Comparison of ENCODE assay signal across 24 cellular contexts in the genomic region with DNA sequence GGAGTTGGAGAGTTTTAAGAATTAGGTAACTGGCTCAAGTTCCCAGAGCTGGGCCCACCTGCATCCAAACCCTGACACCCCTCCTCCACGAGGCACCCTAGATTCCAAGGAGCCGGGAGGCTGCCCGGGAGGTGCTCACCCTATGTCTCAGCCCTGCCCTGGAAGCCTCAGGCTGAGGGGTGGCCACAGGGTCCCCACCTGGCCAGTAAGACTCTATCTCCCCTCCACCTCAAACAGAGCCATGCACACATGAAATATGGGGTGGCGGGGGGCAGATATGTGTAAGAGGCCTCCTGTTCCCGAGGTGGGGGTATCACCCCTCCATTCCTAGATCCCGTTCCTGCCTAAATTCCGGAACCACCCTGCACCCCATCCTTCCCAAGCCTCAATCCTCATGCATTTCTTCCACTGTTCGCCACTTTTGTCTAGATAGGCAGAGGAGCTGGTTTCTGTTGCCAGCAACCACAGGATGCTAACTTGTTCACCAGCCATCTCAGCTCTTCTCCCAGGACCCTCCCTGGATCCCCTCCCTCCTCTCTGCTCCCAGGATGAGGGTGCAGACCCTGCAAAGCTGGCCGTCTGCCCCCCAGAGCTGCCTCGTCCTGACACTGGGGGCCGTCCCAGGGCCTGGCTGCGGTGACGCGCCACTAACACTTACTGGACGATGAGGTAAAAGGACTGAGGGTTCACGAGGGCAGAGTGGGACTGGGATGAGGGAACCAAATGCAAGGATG. TPM values are rescaled to one million over a fixed set of nuclear protein-coding genes. Genes with fewer than 3 reads are reported as not detected.
"Had no signal": no experiment of that assay in that cellular context is flagged by ENCODE, and none has a peak within 500 bp of the region (broad histone marks: within the 10 kb centered on the region; RNA-seq: fewer than 3 reads in every experiment).

No MANE protein-coding gene starts in this region.

- H3K4me1 Mint-ChIP-seq: activated CD8-positive, alpha-beta memory T cell treated with anti-CD3 and anti-CD28 coated beads, Interleukin-2, amount 10 ng/mL, durations not matched to agents 7 days and 5 days; T-cell had no signal

- DNase-seq: activated CD4-positive, alpha-beta memory T cell treated with anti-CD3 and anti-CD28 coated beads for 36 hours; activated CD4-positive, alpha-beta T cell treated with anti-CD3 and anti-CD28 coated beads for 1 hour; activated CD8-positive, alpha-beta memory T cell treated with anti-CD3 and anti-CD28 coated beads, Interleukin-2, amount 10 ng/mL, durations not matched to agents 7 days and 5 days; activated T-cell treated with anti-CD3 and anti-CD28 coated beads, Interleukin-2, amount 50 U/mL, for 1 hour; adrenal gland; central memory CD4-positive, alpha-beta T cell; colonic mucosa; kidney glomerular epithelial cell; naive B cell; retina; stimulated activated CD4-positive, alpha-beta T cell treated with anti-CD3 and anti-CD28 coated beads, Interleukin-4, amount 100 ng/mL, for 24 hours; stimulated activated naive CD8-positive, alpha-beta T cell treated with anti-CD3 and anti-CD28 coated beads, Interleukin-15, Interleukin-2, amounts not matched to agents 100 U/mL and 50 U/mL, for 24 hours; T-cell; T1000 had no signal

- H3K4me3 ChIP-seq: adrenal gland, colonic mucosa, esophagus muscularis mucosa, lung, SK-N-MC, skin epidermis, upper lobe of left lung had no signal

- H3K27me3 Mint-ChIP-seq: activated CD8-positive, alpha-beta memory T cell treated with anti-CD3 and anti-CD28 coated beads, Interleukin-2, amount 10 ng/mL, durations not matched to agents 7 days and 5 days; activated naive CD4-positive, alpha-beta T cell treated with anti-CD3 and anti-CD28 coated beads, Interleukin-2, amount 50 U/mL, for 24 hours; T-cell had no signal

- H3K36me3 Mint-ChIP-seq: activated CD4-positive, alpha-beta memory T cell treated with anti-CD3 and anti-CD28 coated beads for 36 hours; activated CD8-positive, alpha-beta memory T cell treated with anti-CD3 and anti-CD28 coated beads, Interleukin-2, amount 10 ng/mL, durations not matched to agents 7 days and 5 days; activated naive CD4-positive, alpha-beta T cell treated with anti-CD3 and anti-CD28 coated beads, Interleukin-2, amount 50 U/mL, for 24 hours; naive B cell; T-cell had no signal

- H3K4me1 ChIP-seq: adrenal gland, colonic mucosa had no signal

- ATAC-seq: activated CD8-positive, alpha-beta memory T cell treated with anti-CD3 and anti-CD28 coated beads, Interleukin-2, amount 10 ng/mL, durations not matched to agents 7 days and 5 days; stimulated activated naive CD8-positive, alpha-beta T cell treated with anti-CD3 and anti-CD28 coated beads, Interleukin-15, Interleukin-2, amounts not matched to agents 100 U/mL and 50 U/mL, for 24 hours; T-cell had no signal

- H3K36me3 ChIP-seq: adrenal gland, colonic mucosa, esophagus muscularis mucosa, neutrophil, upper lobe of left lung had no signal

- H3K27ac Mint-ChIP-seq: activated CD4-positive, alpha-beta memory T cell treated with anti-CD3 and anti-CD28 coated beads for 36 hours; activated CD8-positive, alpha-beta memory T cell treated with anti-CD3 and anti-CD28 coated beads, Interleukin-2, amount 10 ng/mL, durations not matched to agents 7 days and 5 days; activated naive CD4-positive, alpha-beta T cell treated with anti-CD3 and anti-CD28 coated beads, Interleukin-2, amount 50 U/mL, for 24 hours; T-cell had no signal

- H3K27me3 ChIP-seq: adrenal gland, colonic mucosa, esophagus muscularis mucosa, neutrophil, upper lobe of left lung had no signal

- H3K27ac ChIP-seq: adrenal gland, colonic mucosa, esophagus muscularis mucosa, neutrophil, parathyroid adenoma, SK-N-MC, skin epidermis, upper lobe of left lung had no signal

- H3K9me3 ChIP-seq: adrenal gland, colonic mucosa, esophagus muscularis mucosa, neutrophil, upper lobe of left lung had no signal

- H3K4me3 Mint-ChIP-seq: activated CD4-positive, alpha-beta memory T cell treated with anti-CD3 and anti-CD28 coated beads for 36 hours; activated CD8-positive, alpha-beta memory T cell treated with anti-CD3 and anti-CD28 coated beads, Interleukin-2, amount 10 ng/mL, durations not matched to agents 7 days and 5 days; activated naive CD4-positive, alpha-beta T cell treated with anti-CD3 and anti-CD28 coated beads, Interleukin-2, amount 50 U/mL, for 24 hours; T-cell had no signal

- H3K9me3 Mint-ChIP-seq: activated CD4-positive, alpha-beta memory T cell treated with anti-CD3 and anti-CD28 coated beads for 36 hours; activated naive CD4-positive, alpha-beta T cell treated with anti-CD3 and anti-CD28 coated beads, Interleukin-2, amount 50 U/mL, for 24 hours; T-cell had no signal

RNA-seq across cellular contexts. Expression of a gene that starts 44.1 kb away (rescaled TPM):
- total RNA-seq: fibroblast of villous mesenchyme, glomerular endothelial cell had no signal
